In genomic region chr9:23322392-23322791, GRCh38 we compare ENCODE assay signal across 13 cellular contexts.
DNase-seq lines count a peak whose midpoint lies in the region; ATAC-seq, FAIRE-seq and TF ChIP-seq lines count a peak whose summit lies in the region.
"Had no signal": no experiment of that assay in that cellular context is flagged by ENCODE, and none has a peak within 500 bp of the region (broad histone marks: within the 10 kb centered on the region; RNA-seq: fewer than 3 reads in every experiment).

No MANE protein-coding gene starts in this region.

- H3K36me3 ChIP-seq in OCI-LY7 (ENCODE audit: insufficient read depth, low read length) (no peaks in the 10 kb centered on the region), small intestine (ENCODE audit: control insufficient read depth in 2 of 2, insufficient read depth in 2 of 2, low read length in 2 of 2) (no peaks in the 10 kb centered on the region)
- H3K36me3 ChIP-seq: tibial nerve had no signal

- intact Hi-C loops in OCI-LY7 (cut with micrococcal nuclease; ENCODE audit: unreplicated experiment): no loop called here

- no TSS peak for BruUV-seq in OCI-LY7 (replicated peaks; lab: Mats Ljungman, UMichigan)

- no peaks in the 10 kb centered on the region for H3K36me3 Mint-ChIP-seq in endothelial cell (ENCODE audit: low read depth, unreplicated experiment)
- H3K36me3 Mint-ChIP-seq in progenitor cell of endocrine pancreas (ENCODE audit: insufficient read depth): no peaks in the 10 kb centered on the region

- H3K4me1 Mint-ChIP-seq in endothelial cell (ENCODE audit: unreplicated experiment) (no peaks in the 10 kb centered on the region), progenitor cell of endocrine pancreas (ENCODE audit: low read depth) (peaks cover 2% of the 10 kb centered on the region)

- no peak overlapping the region for H3K27ac Mint-ChIP-seq in endothelial cell (ENCODE audit: unreplicated experiment)
- H3K27ac Mint-ChIP-seq in progenitor cell of endocrine pancreas: no peak overlapping the region

- H3K9me3 Mint-ChIP-seq in endothelial cell (ENCODE audit: unreplicated experiment) (no peaks in the 10 kb centered on the region), progenitor cell of endocrine pancreas (ENCODE audit: low read depth) (no peaks in the 10 kb centered on the region)

- H3K4me3 Mint-ChIP-seq in endothelial cell (ENCODE audit: unreplicated experiment) (no peak overlapping the region), progenitor cell of endocrine pancreas (ENCODE audit: low read depth) (no peak overlapping the region)

- H3K27me3 Mint-ChIP-seq in endothelial cell (ENCODE audit: unreplicated experiment) (no peaks in the 10 kb centered on the region), progenitor cell of endocrine pancreas (no peaks in the 10 kb centered on the region)

- H3K27ac ChIP-seq in OCI-LY7 (ENCODE audit: low read depth, low read length, poor library complexity, severe bottlenecking) (no peak overlapping the region), small intestine (ENCODE audit: low read depth in 1 of 2, low read length in 1 of 2) (no peak overlapping the region)
- H3K27ac ChIP-seq: A549, tibial nerve had no signal

- TF ChIP-seq CTCF in OCI-LY7 (conservative IDR thresholded peaks at IDR 0.05; ENCODE audit: low read length) (peak; percentile 54), endothelial cell (IDR thresholded peaks at IDR 0.05; ENCODE audit: unreplicated experiment) (peak; percentile 64), progenitor cell of endocrine pancreas (IDR thresholded peaks at IDR 0.05; ENCODE audit: unreplicated experiment) (peak; percentile 57)

- H3K4me3 ChIP-seq in OCI-LY7 (ENCODE audit: low read depth, low read length, poor library complexity, severe bottlenecking) (no peak overlapping the region), small intestine (ENCODE audit: low read depth in 1 of 2, low read length in 2 of 2) (no peak overlapping the region)
- H3K4me3 ChIP-seq: A549, tibial nerve had no signal

- no peaks in the 10 kb centered on the region for H3K4me1 ChIP-seq in OCI-LY7 (ENCODE audit: insufficient read depth, low read length, poor library complexity, severe bottlenecking)
- no peaks in the 10 kb centered on the region for H3K4me1 ChIP-seq in small intestine (ENCODE audit: control insufficient read depth in 2 of 2, insufficient read depth in 1 of 2, low read depth in 1 of 2, low read length in 1 of 2)
- H3K4me1 ChIP-seq: A549, tibial nerve had no signal

- no peaks in the 10 kb centered on the region for H3K9me2 ChIP-seq in OCI-LY7 (ENCODE audit: insufficient read depth, low read length)

- CTCF ChIA-PET in OCI-LY7 (lab: Charles Lee; ENCODE audit: unreplicated experiment): no interaction called here

- 56 to 75% (median 61%) methylated on average over 4 of the region's 4 CpGs for WGBS in small intestine, 3 donors

- peak; percentile 9 for DNase-seq in NCI-H146 (lab: John Stamatoyannopoulos, UW)
- no peak for DNase-seq in NCI-H146 treated with DMSO at 0.1 percent for 48 hours (lab: John Stamatoyannopoulos, UW; ENCODE audit: unreplicated experiment)
- DNase-seq in OCI-LY7 (ENCODE audit: low spot score): peak; percentile 3
- DNase-seq in endothelial cell (ENCODE audit: low spot score): no peak
- no peak for DNase-seq in progenitor cell of endocrine pancreas (ENCODE audit: low spot score, unreplicated experiment)
- DNase-seq in small intestine: no peak
- no peak for DNase-seq in stimulated activated CD4-positive, alpha-beta T cell treated with anti-CD3 and anti-CD28 coated beads, Interleukin-1b, Interleukin-23, amount 100 ng/mL, for 48 hours
- DNase-seq: activated CD4-positive, alpha-beta T cell treated with anti-CD3 and anti-CD28 coated beads, Interleukin-2, amount 50 U/mL, for 1 hour; central memory CD4-positive, alpha-beta T cell; NCI-H510A treated with DMSO at 0.1 percent for 48 hours had no signal

- no peaks in the 10 kb centered on the region for H3K27me3 ChIP-seq in small intestine (ENCODE audit: control insufficient read depth in 2 of 2, insufficient read depth in 2 of 2, low read length in 2 of 2)
- H3K27me3 ChIP-seq: tibial nerve had no signal

- POLR2A ChIA-PET in OCI-LY7 (lab: Charles Lee): no interaction called here

- no peak overlapping the region for H2AFZ ChIP-seq in OCI-LY7 (ENCODE audit: low read length)

- no peak for FAIRE-seq in small intestine (lab: Jason Lieb, UNC)
- FAIRE-seq: A549 had no signal

- H3K9me3 ChIP-seq in OCI-LY7 (ENCODE audit: low read length): no peaks in the 10 kb centered on the region
- no peaks in the 10 kb centered on the region for H3K9me3 ChIP-seq in small intestine (ENCODE audit: control insufficient read depth, low read depth)
- H3K9me3 ChIP-seq: A549, tibial nerve had no signal

- H3K4me2 ChIP-seq in OCI-LY7 (ENCODE audit: low read length): no peak overlapping the region
- H3K4me2 ChIP-seq: A549 had no signal

- no peaks in the 10 kb centered on the region for H4K20me1 ChIP-seq in OCI-LY7 (ENCODE audit: insufficient read depth, low read length)

- ATAC-seq in HG02678 (IDR thresholded peaks at IDR 0.05; ENCODE audit: unreplicated experiment): no peak
- ATAC-seq: A549 had no signal

- H3K79me2 ChIP-seq in OCI-LY7 (ENCODE audit: insufficient read depth, low read depth, low read length): no peaks in the 10 kb centered on the region

Comparison
In these comparisons a context has a peak if more than half of its experiments do, and no peak if none do; other contexts are left out.
1. DNase-seq: peak in NCI-H146 (single experiment) and OCI-LY7 (single experiment); none in NCI-H146 treated with DMSO at 0.1 percent for 48 hours (single experiment), endothelial cell (single experiment), progenitor cell of endocrine pancreas (single experiment), small intestine (single experiment) and stimulated activated CD4-positive, alpha-beta T cell treated with anti-CD3 and anti-CD28 coated beads, Interleukin-1b, Interleukin-23, amount 100 ng/mL, for 48 hours (single experiment).
2. Peak in every context shown above with its lines, with median percentiles within 50 percentile points of each other: CTCF ChIP-seq.